11 cellular contexts compared by ENCODE assay signal in the genomic region with DNA sequence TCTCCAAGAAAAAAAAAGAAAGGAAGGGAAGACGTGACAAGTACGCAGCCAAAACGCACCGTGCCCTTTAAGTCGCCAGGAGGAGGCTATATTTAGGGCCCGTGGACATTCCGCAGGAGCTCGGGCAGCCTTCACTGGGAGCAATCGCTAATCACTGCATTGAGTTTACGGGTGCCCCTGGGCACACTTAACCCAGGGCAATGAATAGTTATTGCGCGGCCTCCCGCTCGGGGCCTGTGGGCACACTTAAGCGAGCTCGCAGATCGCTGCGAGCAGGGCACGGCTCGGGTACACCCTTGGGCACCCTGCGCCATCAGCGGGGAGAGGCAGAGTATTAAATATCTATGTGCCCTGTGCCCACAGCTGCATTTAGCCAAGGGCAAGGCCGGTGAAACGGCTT.
"Had no signal": no experiment of that assay in that cellular context is flagged by ENCODE, and none has a peak within 500 bp of the region (broad histone marks: within the 10 kb centered on the region; RNA-seq: fewer than 3 reads in every experiment).

No MANE protein-coding gene starts in this region.

- H3K27ac Mint-ChIP-seq: activated CD4-positive, alpha-beta T cell treated with anti-CD3 and anti-CD28 coated beads for 36 hours; activated CD8-positive, alpha-beta T cell treated with anti-CD3 and anti-CD28 coated beads for 36 hours; activated naive CD8-positive, alpha-beta T cell treated with anti-CD3 and anti-CD28 coated beads for 36 hours; activated T-cell treated with anti-CD3 and anti-CD28 coated beads, Interleukin-2, amount 50 U/mL, for 72 hours; T-cell had no signal

- H3K4me2 ChIP-seq: smooth muscle cell had no signal

- H3K27me3 ChIP-seq: dorsolateral prefrontal cortex, transverse colon had no signal

- H3K4me1 ChIP-seq: parathyroid adenoma had no signal

- H3K27ac ChIP-seq: parathyroid adenoma, transverse colon had no signal

- H3K4me3 ChIP-seq: dorsolateral prefrontal cortex, smooth muscle cell, transverse colon had no signal

- H2AFZ ChIP-seq: parathyroid adenoma had no signal

- H3K9ac ChIP-seq: parathyroid adenoma had no signal

- H3K4me3 Mint-ChIP-seq: activated CD4-positive, alpha-beta T cell treated with anti-CD3 and anti-CD28 coated beads for 36 hours; activated CD8-positive, alpha-beta T cell treated with anti-CD3 and anti-CD28 coated beads for 36 hours; activated naive CD8-positive, alpha-beta T cell treated with anti-CD3 and anti-CD28 coated beads for 36 hours; neural crest cell; T-cell had no signal

- H3K9me3 Mint-ChIP-seq: activated CD8-positive, alpha-beta T cell treated with anti-CD3 and anti-CD28 coated beads for 36 hours; activated naive CD8-positive, alpha-beta T cell treated with anti-CD3 and anti-CD28 coated beads for 36 hours; activated T-cell treated with anti-CD3 and anti-CD28 coated beads, Interleukin-2, amount 50 U/mL, for 72 hours; neural crest cell; T-cell had no signal

- H3K79me2 ChIP-seq: parathyroid adenoma had no signal

- H3K36me3 Mint-ChIP-seq: activated naive CD8-positive, alpha-beta T cell treated with anti-CD3 and anti-CD28 coated beads for 36 hours; T-cell had no signal

- H3K9me3 ChIP-seq: transverse colon had no signal

- DNase-seq: T1000 had no signal

- H3K36me3 ChIP-seq: transverse colon had no signal
